Comparison of ENCODE assay signal across 23 cellular contexts in genomic region chr12:59365133-59365532, GRCh38.
DNase-seq lines count a peak whose midpoint lies in the region; ATAC-seq and FAIRE-seq lines count a peak whose summit lies in the region.
"Had no signal": no experiment of that assay in that cellular context is flagged by ENCODE, and none has a peak within 500 bp of the region (broad histone marks: within the 10 kb centered on the region; RNA-seq: fewer than 3 reads in every experiment).

No MANE protein-coding gene starts in this region.

- intact Hi-C loops in left colon (cut with DNase I, micrococcal nuclease) = no loop called here

- DNase-seq in NCI-H146 (lab: John Stamatoyannopoulos, UW) (peak; percentile 90), NCI-H748 (lab: John Stamatoyannopoulos, UW; ENCODE audit: unreplicated experiment) (peak; percentile 96), left colon (no peak), small intestine (peak; percentile 6), NOMO-1 (lab: John Stamatoyannopoulos, UW; ENCODE audit: unreplicated experiment in 2 of 2) (no peak)
- DNase-seq: CD4-positive, CD25-positive, alpha-beta regulatory T cell; CD8-positive, alpha-beta T cell; DMS 273 treated with DMSO at 0.1 percent for 48 hours; DMS79; EL; GDM1; GOT3; HFFc6 had no signal

- no peak for FAIRE-seq in small intestine (lab: Jason Lieb, UNC)
- FAIRE-seq: A204.1, D721Med, GM12878, GM19239, H54 had no signal

- no peaks in the 10 kb centered on the region for H3K27me3 ChIP-seq in small intestine (ENCODE audit: control insufficient read depth in 2 of 2, insufficient read depth in 2 of 2, low read length in 2 of 2)
- H3K27me3 ChIP-seq: BLaER1 had no signal

- WGBS in small intestine, 3 donors = 14 to 49% (median 26%) methylated on average over 2 of the region's 2 CpGs

- no peak overlapping the region for H3K4me3 ChIP-seq in small intestine (ENCODE audit: low read depth in 1 of 2, low read length in 2 of 2)
- H3K4me3 ChIP-seq: BLaER1, GM12878, HAP-1 had no signal

- H3K4me1 ChIP-seq in small intestine (ENCODE audit: control insufficient read depth in 2 of 2, insufficient read depth in 1 of 2, low read depth in 1 of 2, low read length in 1 of 2) = no peaks in the 10 kb centered on the region
- H3K4me1 ChIP-seq: BLaER1, HAP-1 had no signal

- H3K9me3 ChIP-seq in small intestine (ENCODE audit: control insufficient read depth, low read depth) = no peaks in the 10 kb centered on the region
- H3K9me3 ChIP-seq: BLaER1, HAP-1 had no signal

- peak; percentile 82 for ATAC-seq in left colon
- no peak for ATAC-seq in GM21717 (IDR thresholded peaks at IDR 0.05; ENCODE audit: unreplicated experiment)
- no peak for ATAC-seq in HG02642 (IDR thresholded peaks at IDR 0.05; ENCODE audit: poor library complexity, unreplicated experiment)
- ATAC-seq: CD8-positive, alpha-beta T cell; GM12878 had no signal

- H3K36me3 ChIP-seq in small intestine (ENCODE audit: control insufficient read depth in 2 of 2, insufficient read depth in 2 of 2, low read length in 2 of 2) = no peaks in the 10 kb centered on the region
- H3K36me3 ChIP-seq: BLaER1, HAP-1 had no signal

- no peak overlapping the region for H3K27ac ChIP-seq in small intestine (ENCODE audit: low read depth in 1 of 2, low read length in 1 of 2)
- H3K27ac ChIP-seq: BLaER1, C4-2B had no signal

Comparison
In these comparisons a context has a peak if more than half of its experiments do, and no peak if none do; other contexts are left out.
1. DNase-seq: peak in NCI-H146 (single experiment), NCI-H748 (single experiment) and small intestine (single experiment); none in left colon (0 of 2) and NOMO-1 (0 of 2).